In the genomic region with DNA sequence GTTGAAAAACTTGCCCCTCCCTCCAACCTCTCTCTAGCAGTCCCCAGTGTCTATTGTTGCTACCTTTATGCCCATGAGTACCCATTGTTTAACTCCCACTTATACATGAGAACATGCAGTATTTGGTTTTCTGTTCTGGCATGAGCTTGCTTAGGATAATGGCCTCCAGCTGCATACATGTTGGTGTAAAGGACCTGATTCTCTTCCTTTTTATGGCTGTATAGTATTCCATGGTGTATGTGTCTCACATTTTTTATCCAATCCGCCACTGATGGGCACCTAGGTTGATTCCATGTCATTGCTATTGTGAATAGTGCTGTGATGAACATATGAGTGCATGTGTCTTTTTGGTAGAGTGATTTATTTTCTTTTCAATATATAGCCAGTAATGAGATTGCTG, we compare ENCODE assay signal across 36 cellular contexts. TPM values are rescaled to one million over a fixed set of nuclear protein-coding genes. Genes with fewer than 3 reads are reported as not detected.
"Had no signal": no experiment of that assay in that cellular context is flagged by ENCODE, and none has a peak within 500 bp of the region (broad histone marks: within the 10 kb centered on the region; RNA-seq: fewer than 3 reads in every experiment).

No MANE protein-coding gene starts in this region.

- H3K36me3 ChIP-seq: MG63 had no signal

- H3K4me3 ChIP-seq: MG63 had no signal

- DNase-seq: Karpas-422, Kasumi-1, MG63, MM.1S, MV-4-11, NCI-H1048, NCI-H1092, NCI-H1092 treated with DMSO at 0.1 percent for 48 hours, NCI-H1105, NCI-H1105 treated with DMSO at 0.1 percent for 48 hours, NCI-H1417, NCI-H1417 treated with DMSO at 0.1 percent for 48 hours, NCI-H1436, NCI-H1436 treated with DMSO at 0.1 percent for 48 hours, NCI-H146, NCI-H1694, NCI-H1694 treated with DMSO at 0.1 percent for 48 hours, NCI-H187, NCI-H187 treated with DMSO at 0.1 percent for 48 hours, NCI-H1930, NCI-H2029, NCI-H2029 treated with DMSO at 0.1 percent for 48 hours, NCI-H2081, NCI-H2081 treated with DMSO at 0.1 percent for 48 hours, NCI-H2107, NCI-H2171, NCI-H2171 treated with DMSO at 0.1 percent for 48 hours, NCI-H2227 treated with DMSO at 0.1 percent for 48 hours, NCI-H226, NCI-H345, NCI-H446, NCI-H446 treated with DMSO at 0.1 percent for 48 hours, NCI-H510A, NCI-H510A treated with DMSO at 0.1 percent for 48 hours, NCI-H524 had no signal

- H3K27me3 ChIP-seq: MG63 had no signal

- H3K9me3 ChIP-seq: MG63 had no signal

RNA-seq across cellular contexts. Expression of gene GPC4, which starts 50.0 kb away (rescaled TPM):
- total RNA-seq: NCI-H460 had no signal
